In genomic region chr11:119316017-119316728, GRCh38 we compare ENCODE assay signal across 1 cellular context.
TF ChIP-seq lines count a peak whose summit lies in the region.

No MANE protein-coding gene starts in this region.

TF ChIP-seq in H1, 55 proteins besides CTCF, POLR2A, EP300 and RAD21:
- TF ChIP-seq EZH2 (IDR thresholded peaks at IDR 0.05; ENCODE audit: low read depth, low read length, severe bottlenecking) (peak; percentile 53), SP1 (IDR thresholded peaks at IDR 0.05; ENCODE audit: low read depth, low read length) (no peak), MAFK (IDR thresholded peaks at IDR 0.05; ENCODE audit: low read depth, low read length) (no peak), USF2 (IDR thresholded peaks at IDR 0.05; ENCODE audit: low read length) (no peak), NANOG (IDR thresholded peaks at IDR 0.05; ENCODE audit: insufficient read depth, low read depth, low read length, poor library complexity, severe bottlenecking) (no peak), HDAC2 (IDR thresholded peaks at IDR 0.05; ENCODE audit: borderline replicate concordance in 1 of 2, low read depth in 2 of 2, low read length in 2 of 2) (no peak), CHD7 (IDR thresholded peaks at IDR 0.05; ENCODE audit: insufficient replicate concordance, low read length) (no peak), SUZ12 (IDR thresholded peaks at IDR 0.05; ENCODE audit: low read length) (peak; percentile 74), ASH2L (IDR thresholded peaks at IDR 0.05; ENCODE audit: low read length) (no peak), CEBPB (IDR thresholded peaks at IDR 0.05; ENCODE audit: low read depth, low read length) (no peak), GTF2F1 (IDR thresholded peaks at IDR 0.05; ENCODE audit: borderline replicate concordance, low read depth, low read length) (no peak), TCF12 (IDR thresholded peaks at IDR 0.05; ENCODE audit: low read depth, low read length) (no peak), RFX5 (IDR thresholded peaks at IDR 0.05; ENCODE audit: borderline replicate concordance, low read depth, low read length) (no peak), SP4 (IDR thresholded peaks at IDR 0.05; ENCODE audit: low read length) (no peak), SAP30 (IDR thresholded peaks at IDR 0.05; ENCODE audit: insufficient read depth, insufficient replicate concordance, low read length) (peak; percentile 34), JUN (IDR thresholded peaks at IDR 0.05; ENCODE audit: low read depth, low read length) (no peak), HDAC6 (IDR thresholded peaks at IDR 0.05; ENCODE audit: low read depth, low read length) (no peak)
